Comparison of ENCODE assay signal across 9 cellular contexts in genomic region chr4:153521995-153522799, GRCh38. TPM values are rescaled to one million over a fixed set of nuclear protein-coding genes. Genes with fewer than 3 reads are reported as not detected.
A peak's percentile ranks its signal among the peaks of the same experiment; 100 is the strongest.
DNase-seq lines count a peak whose midpoint lies in the region; ATAC-seq and TF ChIP-seq lines count a peak whose summit lies in the region.
"Had no signal": no experiment of that assay in that cellular context is flagged by ENCODE, and none has a peak within 500 bp of the region (broad histone marks: within the 10 kb centered on the region; RNA-seq: fewer than 3 reads in every experiment).

No MANE protein-coding gene starts in this region.

- TF ChIP-seq CTCF in Loucy (conservative IDR thresholded peaks at IDR 0.05; ENCODE audit: low read length): no peak
- TF ChIP-seq CTCF in testis (IDR thresholded peaks at IDR 0.05): no peak
- no peak for TF ChIP-seq CTCF in prostate gland (IDR thresholded peaks at IDR 0.05)

- intact Hi-C loops in testis (cut with DNase I; ENCODE audit: low total_unique reads) (no loop called here), prostate gland (cut with DNase I) (no loop called here)

- H3K9me3 ChIP-seq in BLaER1 treated with 17β-estradiol and CSF1 and Interleukin-3, amounts not matched to agents 10 nM and 100 nM (replicated peaks in 1 of 11): no peaks in the 10 kb centered on the region
- H3K9me3 ChIP-seq in Loucy (ENCODE audit: insufficient read depth, low read depth, low read length) (no peaks in the 10 kb centered on the region), testis (no peaks in the 10 kb centered on the region), prostate gland (no peaks in the 10 kb centered on the region), trophoblast cell (ENCODE audit: insufficient read depth, low read depth, low read length) (no peaks in the 10 kb centered on the region)

- peak overlapping the region in 10 of 11 experiments; percentile 22 to 65 (median 63); a peak in 18 of 22 replicates for H3K9ac ChIP-seq in BLaER1 treated with 17β-estradiol and CSF1 and Interleukin-3, amounts not matched to agents 10 nM and 100 nM
- H3K9ac ChIP-seq in Loucy (ENCODE audit: low read depth, low read length, poor library complexity, severe bottlenecking) (peak overlapping the region; percentile 53), trophoblast cell (ENCODE audit: low read length) (no peak overlapping the region)

- H2BK120ac ChIP-seq in trophoblast cell (ENCODE audit: insufficient read depth, low read length, poor library complexity): no peak overlapping the region

- no peaks in the 10 kb centered on the region for H3K9me3 Mint-ChIP-seq in activated T-helper 17 cell treated with anti-CD3 and anti-CD28 coated beads, Interleukin-2, amount 50 U/mL, for 72 hours

- H3K4me2 ChIP-seq in BLaER1 treated with 17β-estradiol and CSF1 and Interleukin-3, amounts not matched to agents 10 nM and 100 nM: peak overlapping the region; percentile 80 to 94 (median 87)
- peak overlapping the region; percentile 64 for H3K4me2 ChIP-seq in Loucy (ENCODE audit: low read depth, low read length, poor library complexity, severe bottlenecking)
- no peak overlapping the region for H3K4me2 ChIP-seq in trophoblast cell (ENCODE audit: low read length)

- peaks cover 100% of the 10 kb centered on the region for H3K79me2 ChIP-seq in Loucy (ENCODE audit: insufficient read depth, low read length)
- no peaks in the 10 kb centered on the region for H3K79me2 ChIP-seq in trophoblast cell (ENCODE audit: control insufficient read depth, insufficient read depth, low read length, poor library complexity)

- no peak for TF ChIP-seq POLR2A in testis (IDR thresholded peaks at IDR 0.05)
- no peak for TF ChIP-seq POLR2A in prostate gland (IDR thresholded peaks at IDR 0.05)

- H3K4ac ChIP-seq in trophoblast cell (ENCODE audit: low read depth, low read length): no peak overlapping the region

- ATAC-seq in GM21423 (IDR thresholded peaks at IDR 0.05; ENCODE audit: unreplicated experiment): peak; percentile 25
- ATAC-seq in activated T-helper 17 cell treated with anti-CD3 and anti-CD28 coated beads, Interleukin-2, amount 50 U/mL, for 72 hours (replicated peaks): peak; percentile 78

- H4K20me1 ChIP-seq in BLaER1 treated with 17β-estradiol and CSF1 and Interleukin-3, amounts not matched to agents 10 nM and 100 nM: peaks cover 23 to 100% (median 82%) of the 10 kb centered on the region in 11 experiments; a peak in 20 of 22 replicates
- peaks cover 75% of the 10 kb centered on the region for H4K20me1 ChIP-seq in Loucy (ENCODE audit: insufficient read depth, low read length, poor library complexity, severe bottlenecking)

- H3K27me3 Mint-ChIP-seq in activated T-helper 17 cell treated with anti-CD3 and anti-CD28 coated beads, Interleukin-2, amount 50 U/mL, for 72 hours: no peaks in the 10 kb centered on the region

- no peaks in the 10 kb centered on the region for H3K27me3 ChIP-seq in BLaER1 treated with 17β-estradiol and CSF1 and Interleukin-3, amounts not matched to agents 10 nM and 100 nM
- H3K27me3 ChIP-seq in Loucy (ENCODE audit: insufficient read depth, low read length, poor library complexity, severe bottlenecking): no peaks in the 10 kb centered on the region
- H3K27me3 ChIP-seq in testis: no peaks in the 10 kb centered on the region
- H3K27me3 ChIP-seq in prostate gland (replicated peaks; ENCODE audit: insufficient read depth): no peaks in the 10 kb centered on the region
- no peaks in the 10 kb centered on the region for H3K27me3 ChIP-seq in trophoblast cell (ENCODE audit: insufficient read depth, low read length)

- peak overlapping the region in 10 of 11 experiments; percentile 47 to 80 (median 73); a peak in 20 of 22 replicates for H3K27ac ChIP-seq in BLaER1 treated with 17β-estradiol and CSF1 and Interleukin-3, amounts not matched to agents 10 nM and 100 nM
- H3K27ac ChIP-seq in testis (no peak overlapping the region), prostate gland (no peak overlapping the region), trophoblast cell (ENCODE audit: low read depth, low read length) (no peak overlapping the region)
- H3K27ac ChIP-seq: C4-2B had no signal

- no peak overlapping the region for H2AK5ac ChIP-seq in trophoblast cell (ENCODE audit: low read length)

- H3K4me3 ChIP-seq in BLaER1 treated with 17β-estradiol and CSF1 and Interleukin-3, amounts not matched to agents 10 nM and 100 nM: peak overlapping the region; percentile 11 to 46 (median 35); a peak in 15 of 20 replicates
- peak overlapping the region; percentile 58 for H3K4me3 ChIP-seq in Loucy (ENCODE audit: low read length, poor library complexity, severe bottlenecking)
- H3K4me3 ChIP-seq in testis: no peak overlapping the region
- no peak overlapping the region for H3K4me3 ChIP-seq in prostate gland
- H3K4me3 ChIP-seq in trophoblast cell (ENCODE audit: low read depth, low read length): no peak overlapping the region

- peak; percentile 43 to 55 for DNase-seq in stimulated activated CD8-positive, alpha-beta memory T cell treated with anti-CD3 and anti-CD28 coated beads, Interleukin-2, amount 100 ng/mL, for 48 hours (ENCODE audit: low read depth in 2 of 2)
- DNase-seq in testis: no peak
- DNase-seq in prostate gland (ENCODE audit: low spot score): no peak
- DNase-seq in trophoblast cell: no peak

- H2BK5ac ChIP-seq in trophoblast cell (ENCODE audit: low read depth, low read length, poor library complexity): no peak overlapping the region

- 87% methylated on average over 17 of the region's 17 CpGs for WGBS in testis, 2 donors
- 88% methylated on average over 17 of the region's 17 CpGs for WGBS in prostate gland
- no CpG with 5 or more reads among the region's 17 CpGs for WGBS in trophoblast cell (ENCODE audit: extremely low coverage, insufficient coverage, insufficient read length)

- H2AFZ ChIP-seq in Loucy (ENCODE audit: low read length): peak overlapping the region; percentile 7; the same call in 1 of the 2 replicates
- H2AFZ ChIP-seq in trophoblast cell (ENCODE audit: insufficient read depth, low read length, poor library complexity): no peak overlapping the region

- peaks cover 0 to 63% (median 29%) of the 10 kb centered on the region in 11 experiments; a peak in 19 of 22 replicates for H3K36me3 ChIP-seq in BLaER1 treated with 17β-estradiol and CSF1 and Interleukin-3, amounts not matched to agents 10 nM and 100 nM
- H3K36me3 ChIP-seq in Loucy (ENCODE audit: insufficient read depth, low read length): peaks cover 39% of the 10 kb centered on the region
- no peaks in the 10 kb centered on the region for H3K36me3 ChIP-seq in testis (ENCODE audit: low read depth, missing control alignments)
- H3K36me3 ChIP-seq in prostate gland: no peaks in the 10 kb centered on the region
- H3K36me3 ChIP-seq in trophoblast cell (ENCODE audit: control insufficient read depth in 1 of 2, insufficient read depth in 2 of 2, low read length in 2 of 2): no peaks in the 10 kb centered on the region

- 0 out of 2 replicates have a peak, but pooled peaks cover 7% of the 10 kb centered on the region for H3F3A ChIP-seq in Loucy (ENCODE audit: low read depth)

- H3K4me1 ChIP-seq in BLaER1 treated with 17β-estradiol and CSF1 and Interleukin-3, amounts not matched to agents 10 nM and 100 nM: peaks cover 90 to 100% (median 100%) of the 10 kb centered on the region in 10 experiments
- H3K4me1 ChIP-seq in Loucy (ENCODE audit: insufficient read depth, low read length, poor library complexity, severe bottlenecking): peaks cover 54% of the 10 kb centered on the region
- no peaks in the 10 kb centered on the region for H3K4me1 ChIP-seq in testis
- H3K4me1 ChIP-seq in prostate gland (replicated peaks): no peaks in the 10 kb centered on the region
- peaks cover 3 to 4% of the 10 kb centered on the region in 2 experiments for H3K4me1 ChIP-seq in trophoblast cell (ENCODE audit: control insufficient read depth in 1 of 2, insufficient read depth in 2 of 2, low read length in 2 of 2)

- no peak overlapping the region for H2BK12ac ChIP-seq in trophoblast cell (ENCODE audit: low read length)

- no peak overlapping the region for H3K14ac ChIP-seq in trophoblast cell (ENCODE audit: low read length)

- no peak overlapping the region for H3K18ac ChIP-seq in trophoblast cell (ENCODE audit: low read length)

- H4K8ac ChIP-seq in trophoblast cell (ENCODE audit: low read depth, low read length): no peak overlapping the region

- H3K23ac ChIP-seq in trophoblast cell (ENCODE audit: low read length): no peak overlapping the region

- H3K27ac Mint-ChIP-seq in activated T-helper 17 cell treated with anti-CD3 and anti-CD28 coated beads, Interleukin-2, amount 50 U/mL, for 72 hours: peak overlapping the region; percentile 94

- peaks cover 2% of the 10 kb centered on the region for H3K79me1 ChIP-seq in trophoblast cell (ENCODE audit: low read length)

- H4K12ac ChIP-seq in trophoblast cell (ENCODE audit: low read depth, low read length): no peak overlapping the region

- H3K4me3 Mint-ChIP-seq in activated T-helper 17 cell treated with anti-CD3 and anti-CD28 coated beads, Interleukin-2, amount 50 U/mL, for 72 hours: peak overlapping the region; percentile 89

- no peak overlapping the region for H4K91ac ChIP-seq in trophoblast cell (ENCODE audit: low read depth, low read length)

- peaks cover 71% of the 10 kb centered on the region for H3K4me1 Mint-ChIP-seq in activated T-helper 17 cell treated with anti-CD3 and anti-CD28 coated beads, Interleukin-2, amount 50 U/mL, for 72 hours

- no peaks in the 10 kb centered on the region for H3K9me2 ChIP-seq in Loucy (replicated peaks; ENCODE audit: low read depth, low read length)

- peaks cover 19% of the 10 kb centered on the region for H3K36me3 Mint-ChIP-seq in activated T-helper 17 cell treated with anti-CD3 and anti-CD28 coated beads, Interleukin-2, amount 50 U/mL, for 72 hours (ENCODE audit: low read depth)

RNA-seq across cellular contexts. Expression of gene TMEM131L, which starts 56.0 kb away (rescaled TPM):
- 10 to 100 TPM; 19.1 to 30.9 TPM for total RNA-seq in activated T-helper 17 cell treated with anti-CD3 and anti-CD28 coated beads, Interleukin-2, amount 50 U/mL, for 72 hours
- total RNA-seq in testis: 10 to 100 TPM; 12.6 to 15.0 TPM
- polyA plus RNA-seq in testis (ENCODE audit: insufficient read depth, low read depth, low replicate concordance): 9.1 TPM
- 10 to 100 TPM in 1 of 2 donors, 1 to 10 TPM in 1; 9.3 to 12.5 TPM for total RNA-seq in prostate gland
- 8.3 and 8.9 TPM in 2 replicates for polyA plus RNA-seq in trophoblast cell (2013)

Comparison
In these comparisons a context has a peak if more than half of its experiments do, and no peak if none do; other contexts are left out.
1. H3K27ac ChIP-seq: peak in BLaER1 treated with 17β-estradiol and CSF1 and Interleukin-3, amounts not matched to agents 10 nM and 100 nM (10 of 11); none in testis (0 of 2), prostate gland (0 of 2) and trophoblast cell (single experiment).
2. H3K4me3 ChIP-seq: peak in BLaER1 treated with 17β-estradiol and CSF1 and Interleukin-3, amounts not matched to agents 10 nM and 100 nM (10 of 10) and Loucy (single experiment); none in testis (0 of 2), prostate gland (0 of 2) and trophoblast cell (single experiment).
3. DNase-seq: peak in stimulated activated CD8-positive, alpha-beta memory T cell treated with anti-CD3 and anti-CD28 coated beads, Interleukin-2, amount 100 ng/mL, for 48 hours (2 of 2); none in testis (single experiment), prostate gland (single experiment) and trophoblast cell (0 of 2).